ENCODE assay signal across 30 cellular contexts in the genomic region with DNA sequence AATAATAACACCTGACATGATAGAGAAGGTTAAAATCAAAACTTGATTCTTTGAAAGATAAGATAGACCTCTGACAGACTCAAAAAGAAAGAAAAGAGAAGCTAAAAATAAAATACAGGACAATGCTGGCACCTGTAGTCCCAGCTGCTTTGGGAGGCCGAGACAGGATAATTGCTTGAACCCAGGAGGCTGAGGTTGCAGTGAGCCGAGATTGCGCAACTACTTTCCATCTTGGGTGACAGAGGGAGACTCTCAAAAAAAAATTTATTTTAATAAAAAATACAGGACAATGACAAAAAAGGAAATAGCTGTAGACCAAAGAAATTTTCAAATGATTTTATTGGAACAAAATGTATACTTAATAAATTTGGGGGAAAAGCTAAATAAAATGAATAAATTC.
"Had no signal": no experiment of that assay in that cellular context is flagged by ENCODE, and none has a peak within 500 bp of the region (broad histone marks: within the 10 kb centered on the region; RNA-seq: fewer than 3 reads in every experiment).

No MANE protein-coding gene starts in this region.

- H3K27ac Mint-ChIP-seq: dendritic cell treated with granulocyte-macrophage colony-stimulating factor and Interleukin-4, amounts not matched to agents 40 ng/mL and 50 ng/mL, for 4 days; endodermal cell; natural killer cell treated with Interleukin-12 subunit alpha and Interleukin-12 subunit beta and Interleukin-15 and Interleukin-18, amount 100 ng/mL, for 72 hours; progenitor cell of endocrine pancreas; stimulated activated naive CD8-positive, alpha-beta T cell treated with anti-CD3 and anti-CD28 coated beads, Interleukin-15, amount 100 ng/mL, for 72 hours had no signal

- H3K36me3 ChIP-seq: colonic mucosa, esophagus muscularis mucosa, gastroesophageal sphincter, heart left ventricle, left lung, lower lobe of right lung, neutrophil, suprapubic skin, transverse colon, upper lobe of right lung, uterus had no signal

- H3K9me3 Mint-ChIP-seq: endodermal cell; natural killer cell treated with Interleukin-12 subunit alpha and Interleukin-12 subunit beta and Interleukin-15 and Interleukin-18, amount 100 ng/mL, for 72 hours; neural crest cell had no signal

- DNase-seq: colonic mucosa; effector CD8-positive, alpha-beta T cell; endodermal cell; foreskin keratinocyte; heart left ventricle; left cardiac atrium; left lung; lower lobe of right lung; naive B cell; stimulated activated CD4-positive, alpha-beta T cell treated with anti-CD3 and anti-CD28 coated beads, Interleukin-12 subunit alpha, Interleukin-12 subunit beta, amount 100 ng/mL, for 4 hours; stimulated activated CD4-positive, alpha-beta T cell treated with anti-CD3 and anti-CD28 coated beads, Interleukin-1b, Interleukin-23, amount 100 ng/mL, for 48 hours; stimulated activated CD4-positive, alpha-beta T cell treated with anti-CD3 and anti-CD28 coated beads, Interleukin-4, amount 100 ng/mL, for 1 hour; stimulated activated CD8-positive, alpha-beta memory T cell treated with anti-CD3 and anti-CD28 coated beads, Interleukin-4, amount 100 ng/mL, for 48 hours; stimulated activated naive CD8-positive, alpha-beta T cell treated with anti-CD3 and anti-CD28 coated beads, Interleukin-15, amount 100 ng/mL, for 72 hours; transverse colon; upper lobe of right lung; uterus had no signal

- H3K27ac ChIP-seq: colonic mucosa, esophagus muscularis mucosa, foreskin keratinocyte, gastroesophageal sphincter, heart left ventricle, hepatocyte, left lung, lower lobe of right lung, neutrophil, parathyroid adenoma, suprapubic skin, transverse colon, upper lobe of right lung, uterus had no signal

- H3K4me3 Mint-ChIP-seq: dendritic cell treated with granulocyte-macrophage colony-stimulating factor and Interleukin-4, amounts not matched to agents 40 ng/mL and 50 ng/mL, for 4 days; endodermal cell; naive B cell; natural killer cell treated with Interleukin-12 subunit alpha and Interleukin-12 subunit beta and Interleukin-15 and Interleukin-18, amount 100 ng/mL, for 72 hours; neural crest cell had no signal

- H3K27me3 Mint-ChIP-seq: dendritic cell treated with granulocyte-macrophage colony-stimulating factor and Interleukin-4, amounts not matched to agents 40 ng/mL and 50 ng/mL, for 4 days; progenitor cell of endocrine pancreas; stimulated activated naive CD8-positive, alpha-beta T cell treated with anti-CD3 and anti-CD28 coated beads, Interleukin-15, amount 100 ng/mL, for 72 hours had no signal

- H3K9me3 ChIP-seq: colonic mucosa, esophagus muscularis mucosa, gastroesophageal sphincter, heart left ventricle, left lung, lower lobe of right lung, neutrophil, suprapubic skin, transverse colon, upper lobe of right lung, uterus had no signal

- ATAC-seq: foreskin keratinocyte; gastroesophageal sphincter; heart left ventricle; left cardiac atrium; left lung; lower lobe of right lung; natural killer cell treated with Interleukin-12 subunit alpha and Interleukin-12 subunit beta and Interleukin-15 and Interleukin-18, amount 100 ng/mL, for 72 hours; sciatic nerve; stimulated activated naive CD8-positive, alpha-beta T cell treated with anti-CD3 and anti-CD28 coated beads, Interleukin-15, amount 100 ng/mL, for 72 hours; upper lobe of right lung had no signal

- H3K27me3 ChIP-seq: colonic mucosa, esophagus muscularis mucosa, foreskin keratinocyte, gastroesophageal sphincter, heart left ventricle, hepatocyte, left lung, neutrophil, suprapubic skin, transverse colon, upper lobe of right lung, uterus had no signal

- H3K9ac ChIP-seq: parathyroid adenoma had no signal

- H3K36me3 Mint-ChIP-seq: natural killer cell treated with Interleukin-12 subunit alpha and Interleukin-12 subunit beta and Interleukin-15 and Interleukin-18, amount 100 ng/mL, for 72 hours had no signal

- H3K4me1 ChIP-seq: colonic mucosa, foreskin keratinocyte, gastroesophageal sphincter, left lung, parathyroid adenoma, suprapubic skin, upper lobe of right lung, uterus had no signal

- H3K4me3 ChIP-seq: colonic mucosa, esophagus muscularis mucosa, gastroesophageal sphincter, heart left ventricle, hepatocyte, left lung, lower lobe of right lung, smooth muscle cell, suprapubic skin, transverse colon, upper lobe of right lung, uterus had no signal

- FAIRE-seq: endothelial cell of umbilical vein had no signal
